Comparison of ENCODE assay signal across 15 cellular contexts in the genomic region with DNA sequence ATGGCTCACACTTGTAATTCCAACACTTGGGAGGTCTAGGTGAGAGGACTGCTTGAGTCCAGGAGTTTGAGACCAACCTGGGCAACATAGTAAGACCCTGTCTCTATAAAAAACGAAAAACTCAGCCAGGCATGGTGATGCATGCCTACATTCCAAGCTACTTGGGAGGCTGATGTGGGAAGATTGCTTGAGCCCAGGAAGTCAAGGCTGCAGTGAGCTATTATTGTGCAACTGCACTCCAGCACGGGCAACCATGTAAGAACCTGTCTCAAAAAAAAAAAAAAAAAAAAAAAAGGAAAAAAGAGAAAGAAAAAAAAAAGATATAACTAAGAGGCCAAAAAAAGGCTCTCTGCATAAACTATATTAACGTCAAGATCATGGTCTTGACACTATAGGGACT. TPM values are rescaled to one million over a fixed set of nuclear protein-coding genes. Genes with fewer than 3 reads are reported as not detected.
DNase-seq lines count a peak whose midpoint lies in the region; ATAC-seq and TF ChIP-seq lines count a peak whose summit lies in the region.
"Had no signal": no experiment of that assay in that cellular context is flagged by ENCODE, and none has a peak within 500 bp of the region (broad histone marks: within the 10 kb centered on the region; RNA-seq: fewer than 3 reads in every experiment).

No MANE protein-coding gene starts in this region.

- H3K9me3 ChIP-seq in ascending aorta (no peaks in the 10 kb centered on the region), tibial artery (no peaks in the 10 kb centered on the region)
- H3K9me3 ChIP-seq: A549, BLaER1, Caco-2, HAP-1 had no signal

- H3K27me3 ChIP-seq in ascending aorta, result no peaks in the 10 kb centered on the region
- no peaks in the 10 kb centered on the region for H3K27me3 ChIP-seq in foreskin keratinocyte
- no peaks in the 10 kb centered on the region for H3K27me3 ChIP-seq in tibial artery
- no peaks in the 10 kb centered on the region for H3K27me3 ChIP-seq in brain microvascular endothelial cell (replicated peaks)
- H3K27me3 ChIP-seq: BLaER1 had no signal

- in situ Hi-C loops in brain microvascular endothelial cell (cut with HindIII; ENCODE audit: low pct_ligation_motif_present, low sequenced_read_pairs), result no loop called here

- intact Hi-C loops in ascending aorta (cut with DNase I), result no loop called here
- intact Hi-C loops in tibial artery (cut with DNase I; ENCODE audit: low total_unique reads), result no loop called here

- TF ChIP-seq CTCF in ascending aorta (IDR thresholded peaks at IDR 0.05), result no peak
- no peak for TF ChIP-seq CTCF in choroid plexus epithelial cell (conservative IDR thresholded peaks at IDR 0.05; ENCODE audit: low read depth, low read length)
- no peak for TF ChIP-seq CTCF in foreskin keratinocyte (conservative IDR thresholded peaks at IDR 0.05)
- no peak for TF ChIP-seq CTCF in tibial artery (IDR thresholded peaks at IDR 0.05)
- TF ChIP-seq CTCF in brain microvascular endothelial cell (IDR thresholded peaks at IDR 0.05; ENCODE audit: low read depth, low read length, missing control alignments), result no peak

- no peak for ATAC-seq in foreskin keratinocyte
- ATAC-seq: A549 had no signal

- no peak overlapping the region for H3K4me3 ChIP-seq in ascending aorta
- H3K4me3 ChIP-seq in choroid plexus epithelial cell (ENCODE audit: low read depth, low read length), result no peak overlapping the region
- no peak overlapping the region for H3K4me3 ChIP-seq in tibial artery
- no peak overlapping the region for H3K4me3 ChIP-seq in brain microvascular endothelial cell (ENCODE audit: low read depth, low read length)
- H3K4me3 ChIP-seq: A549, BLaER1, HAP-1 had no signal

- peaks cover 12 to 22% of the 10 kb centered on the region in 2 donors for H3K4me1 ChIP-seq in ascending aorta
- no peaks in the 10 kb centered on the region for H3K4me1 ChIP-seq in foreskin keratinocyte
- peaks cover 0 to 45% (median 7%) of the 10 kb centered on the region in 4 donors for H3K4me1 ChIP-seq in tibial artery
- H3K4me1 ChIP-seq: BLaER1, Caco-2, HAP-1 had no signal

- DNase-seq in ascending aorta (ENCODE audit: low spot score in 2 of 2) (peak in 1 of 2 donors; percentile 66), choroid plexus epithelial cell (ENCODE audit: low read depth) (peak; percentile 8), foreskin keratinocyte (peak; percentile 7 to 13), tibial artery (no peak), germinal center (ENCODE audit: low spot score) (no peak), SHP77 treated with DMSO at 0.1 percent for 48 hours (lab: John Stamatoyannopoulos, UW) (no peak), brain microvascular endothelial cell (no peak)
- DNase-seq: AML-193; Caco-2; CD8-positive, alpha-beta memory T cell; DND-41; GDM1 had no signal

- H3K27ac ChIP-seq in ascending aorta (peak overlapping the region; percentile 79 to 88), foreskin keratinocyte (no peak overlapping the region), tibial artery (peak overlapping the region; percentile 58 to 68), brain microvascular endothelial cell (no peak overlapping the region)
- H3K27ac ChIP-seq: A549, BLaER1 had no signal

- peaks cover under 1 to 18% of the 10 kb centered on the region in 2 donors for H3K36me3 ChIP-seq in ascending aorta
- H3K36me3 ChIP-seq in tibial artery, result peaks cover 19 to 41% (median 23%) of the 10 kb centered on the region in 3 donors
- no peaks in the 10 kb centered on the region for H3K36me3 ChIP-seq in brain microvascular endothelial cell (replicated peaks)
- H3K36me3 ChIP-seq: HAP-1 had no signal

RNA-seq across cellular contexts. Expression of a gene that starts 27.3 kb away (rescaled TPM):
- total RNA-seq in ascending aorta (0.21 TPM), foreskin keratinocyte (4.8 and 5.7 TPM in 2 replicates)
- polyA plus RNA-seq in foreskin keratinocyte, result 3.2 and 4.0 TPM in 2 replicates

RNA-seq across cellular contexts. Expression of a gene that starts 27.4 kb away (rescaled TPM):
- total RNA-seq in ascending aorta (33.2 TPM), foreskin keratinocyte (21.1 and 22.2 TPM in 2 replicates)
- 5.0 and 5.9 TPM in 2 replicates for polyA plus RNA-seq in foreskin keratinocyte

Comparison
In these comparisons a context has a peak if more than half of its experiments do, and no peak if none do; other contexts are left out.
1. DNase-seq: peak in choroid plexus epithelial cell (single experiment) and foreskin keratinocyte (2 of 2); none in tibial artery (0 of 2), germinal center (single experiment), SHP77 treated with DMSO at 0.1 percent for 48 hours (single experiment) and brain microvascular endothelial cell (single experiment).
2. H3K27ac ChIP-seq: peak in ascending aorta (2 of 2) and tibial artery (2 of 2); none in foreskin keratinocyte (single experiment) and brain microvascular endothelial cell (single experiment).